ENCODE assay signal across 34 cellular contexts in the genomic region with DNA sequence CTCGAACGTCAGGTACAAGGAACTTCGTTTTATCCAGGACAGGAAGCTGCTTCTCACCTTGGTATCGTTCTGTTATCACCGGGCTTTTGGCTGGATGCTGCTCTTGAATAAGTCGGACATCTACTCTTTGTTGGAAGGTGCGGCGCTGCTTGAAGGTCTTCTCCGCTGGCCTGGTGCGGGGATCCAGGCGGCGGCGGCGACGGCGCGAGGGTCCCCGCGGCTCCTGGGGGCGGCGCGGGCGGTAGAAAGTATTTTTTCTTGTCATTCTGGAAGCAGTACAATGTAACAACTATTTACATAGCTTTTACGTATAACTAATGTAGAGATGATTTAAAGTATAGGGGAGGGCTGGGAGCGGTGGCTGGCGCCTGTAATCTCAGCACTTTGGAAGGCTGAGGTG. TPM values are rescaled to one million over a fixed set of nuclear protein-coding genes. Genes with fewer than 3 reads are reported as not detected.
DNase-seq lines count a peak whose midpoint lies in the region; ATAC-seq and TF ChIP-seq lines count a peak whose summit lies in the region.
"Had no signal": no experiment of that assay in that cellular context is flagged by ENCODE, and none has a peak within 500 bp of the region (broad histone marks: within the 10 kb centered on the region; RNA-seq: fewer than 3 reads in every experiment).

No MANE protein-coding gene starts in this region.

- H3K27me3 Mint-ChIP-seq in GM23338 (ENCODE audit: insufficient read depth, low read depth, poor library complexity) (peaks cover 9% of the 10 kb centered on the region), endodermal cell (ENCODE audit: insufficient read depth) (peaks cover 4% of the 10 kb centered on the region)
- H3K27me3 Mint-ChIP-seq: B cell; CD4-positive, alpha-beta T cell; CD8-positive, alpha-beta memory T cell had no signal

- DNase-seq in GM23338 (ENCODE audit: low spot score) (no peak), H7 (peak; percentile 17), endodermal cell (peak; percentile 36), mesenteric fat pad (ENCODE audit: low spot score) (peak; percentile 65), anterior cingulate cortex (lab: John Stamatoyannopoulos, UW) (no peak), amygdala (lab: John Stamatoyannopoulos, UW) (no peak), NCI-H1930 (lab: John Stamatoyannopoulos, UW) (no peak)
- DNase-seq: 8988T; ACHN; AML-193; BE2C; C1 segment of cervical spinal cord; Caco-2; Calu3; CD4-positive, alpha-beta memory T cell; CD4-positive, alpha-beta T cell; CD4-positive, CD25-positive, alpha-beta regulatory T cell; CD8-positive, alpha-beta memory T cell; CD8-positive, alpha-beta T cell; COR-L47; DMS 273 treated with DMSO at 0.1 percent for 48 hours; DMS153; DMS79; DMS79 treated with DMSO at 0.1 percent for 48 hours; DND-41; EL had no signal

- H3K9me3 Mint-ChIP-seq in GM23338, result peaks cover 14% of the 10 kb centered on the region
- H3K9me3 Mint-ChIP-seq in endodermal cell, result peaks cover 6% of the 10 kb centered on the region
- H3K9me3 Mint-ChIP-seq: CD14-positive monocyte; CD4-positive, alpha-beta T cell; CD4-positive, CD25-positive, alpha-beta regulatory T cell; CD8-positive, alpha-beta memory T cell; CD8-positive, alpha-beta T cell had no signal

- H3K27ac Mint-ChIP-seq in GM23338 (no peak overlapping the region), endodermal cell (no peak overlapping the region)
- H3K27ac Mint-ChIP-seq: B cell; CD14-positive monocyte; CD4-positive, alpha-beta memory T cell; CD4-positive, alpha-beta T cell; CD4-positive, CD25-positive, alpha-beta regulatory T cell; CD8-positive, alpha-beta T cell had no signal

- no peaks in the 10 kb centered on the region for H3F3A ChIP-seq in GM23338 (replicated peaks; ENCODE audit: low read depth)

- no peak overlapping the region for H3K27ac ChIP-seq in GM23338 (ENCODE audit: low read depth)
- no peak overlapping the region for H3K27ac ChIP-seq in endodermal cell (ENCODE audit: low read depth, low read length)
- H3K27ac ChIP-seq: 22Rv1; A549; BLaER1; BLaER1 treated with 17β-estradiol and CSF1 and Interleukin-3, amounts not matched to agents 10 nM and 100 nM; C4-2B had no signal

- H3K4me1 ChIP-seq in GM23338 (ENCODE audit: insufficient read depth) (peaks cover 12% of the 10 kb centered on the region), endodermal cell (ENCODE audit: control insufficient read depth, insufficient read depth, low read length) (no peaks in the 10 kb centered on the region)
- H3K4me1 ChIP-seq: BE2C, Caco-2 had no signal

- H3K36me3 Mint-ChIP-seq in GM23338 (ENCODE audit: low read depth) (peaks cover 7% of the 10 kb centered on the region; the same call in 2 of the 3 replicates), endodermal cell (ENCODE audit: low read depth) (no peaks in the 10 kb centered on the region)
- H3K36me3 Mint-ChIP-seq: CD14-positive monocyte; CD4-positive, alpha-beta memory T cell; CD4-positive, CD25-positive, alpha-beta regulatory T cell; CD8-positive, alpha-beta memory T cell; CD8-positive, alpha-beta T cell had no signal

- H3K79me2 ChIP-seq in GM23338 (replicated peaks; ENCODE audit: insufficient read depth), result no peaks in the 10 kb centered on the region

- TF ChIP-seq CTCF in GM23338 (conservative IDR thresholded peaks at IDR 0.05; ENCODE audit: low read depth in 2 of 2) (no peak), endodermal cell (conservative IDR thresholded peaks at IDR 0.05) (no peak)

- no peaks in the 10 kb centered on the region for H3K27me3 ChIP-seq in GM23338 (ENCODE audit: insufficient read depth)
- no peaks in the 10 kb centered on the region; the same call in 1 of the 2 replicates for H3K27me3 ChIP-seq in H7 (ENCODE audit: control insufficient read depth, insufficient read depth, low read length)
- no peaks in the 10 kb centered on the region for H3K27me3 ChIP-seq in endodermal cell (ENCODE audit: control insufficient read depth, insufficient read depth, low read length, poor library complexity, severe bottlenecking)
- H3K27me3 ChIP-seq: BE2C had no signal

- no peaks in the 10 kb centered on the region for H3K9me2 ChIP-seq in GM23338 (ENCODE audit: insufficient read depth)

- no peak for ATAC-seq in GM23338
- ATAC-seq in HG02798 (IDR thresholded peaks at IDR 0.05; ENCODE audit: poor library complexity, unreplicated experiment), result no peak
- ATAC-seq: A549; CD8-positive, alpha-beta T cell had no signal

- H3K4me2 ChIP-seq in GM23338, result no peak overlapping the region
- H3K4me2 ChIP-seq: A549; BLaER1; BLaER1 treated with 17β-estradiol and CSF1 and Interleukin-3, amounts not matched to agents 10 nM and 100 nM had no signal

- H3K36me3 ChIP-seq in GM23338 (ENCODE audit: insufficient read depth), result no peaks in the 10 kb centered on the region; the same call in 1 of the 2 replicates
- no peaks in the 10 kb centered on the region for H3K36me3 ChIP-seq in H7 (replicated peaks; ENCODE audit: control insufficient read depth, insufficient read depth, low read length)
- H3K36me3 ChIP-seq in endodermal cell (ENCODE audit: control insufficient read depth, insufficient read depth, low read length), result no peaks in the 10 kb centered on the region
- H3K36me3 ChIP-seq: BE2C; BLaER1; BLaER1 treated with 17β-estradiol and CSF1 and Interleukin-3, amounts not matched to agents 10 nM and 100 nM had no signal

- 95 to 96% methylated on average over 20 to 25 of the region's 26 CpGs for WGBS in endodermal cell (ENCODE audit: insufficient coverage in 1 of 2, insufficient read length in 1 of 2), 2 experiments

- H4K20me1 ChIP-seq in GM23338 (replicated peaks; ENCODE audit: insufficient read depth), result no peaks in the 10 kb centered on the region
- H4K20me1 ChIP-seq: BLaER1; BLaER1 treated with 17β-estradiol and CSF1 and Interleukin-3, amounts not matched to agents 10 nM and 100 nM had no signal

- H3K4me1 Mint-ChIP-seq in GM23338 (peaks cover 14% of the 10 kb centered on the region), endodermal cell (peaks cover 11% of the 10 kb centered on the region)

- H3K4me3 Mint-ChIP-seq in GM23338 (no peak overlapping the region), endodermal cell (no peak overlapping the region)
- H3K4me3 Mint-ChIP-seq: B cell; CD14-positive monocyte; CD4-positive, alpha-beta memory T cell; CD4-positive, alpha-beta T cell; CD8-positive, alpha-beta memory T cell; CD8-positive, alpha-beta T cell had no signal

- no peak overlapping the region for H3K9ac ChIP-seq in endodermal cell (ENCODE audit: extremely low read depth, low read length, poor library complexity, severe bottlenecking)
- H3K9ac ChIP-seq: BLaER1; BLaER1 treated with 17β-estradiol and CSF1 and Interleukin-3, amounts not matched to agents 10 nM and 100 nM had no signal

- H3K4me3 ChIP-seq in GM23338 (no peak overlapping the region), H7 (ENCODE audit: insufficient read depth, low read depth, low read length) (no peak overlapping the region), endodermal cell (ENCODE audit: low read length) (no peak overlapping the region)
- H3K4me3 ChIP-seq: A549; BLaER1; BLaER1 treated with 17β-estradiol and CSF1 and Interleukin-3, amounts not matched to agents 10 nM and 100 nM had no signal

- H3K9me3 ChIP-seq in endodermal cell (ENCODE audit: control insufficient read depth, low read length), result peaks cover 4% of the 10 kb centered on the region
- H3K9me3 ChIP-seq: A549, BE2C, BLaER1, Caco-2 had no signal

- H2AFZ ChIP-seq in GM23338, result 0 out of 2 replicates have a peak overlapping the region, but pooled peaks have one; percentile 38

TF ChIP-seq in GM23338, 12 proteins besides CTCF, POLR2A, EP300 and RAD21 (continues in another document):
- TF ChIP-seq EZH2phosphoT487 (IDR thresholded peaks at IDR 0.05; ENCODE audit: unreplicated experiment), result no peak
- TF ChIP-seq REST (IDR thresholded peaks at IDR 0.05; ENCODE audit: unreplicated experiment), result no peak
- no peak for TF ChIP-seq STAT1 (IDR thresholded peaks at IDR 0.05; ENCODE audit: unreplicated experiment)
- no peak for TF ChIP-seq NANOG (IDR thresholded peaks at IDR 0.05; ENCODE audit: borderline replicate concordance)
- no peak for TF ChIP-seq POLR2AphosphoS5 (IDR thresholded peaks at IDR 0.05; ENCODE audit: low read depth)

RNA-seq across cellular contexts. Expression of gene ACER2, which starts 52.3 kb away (rescaled TPM):
- total RNA-seq in GM23338 (2014; rRNA removed; shearing (Covaris generic)), result 11.6 and 14.6 TPM in 2 replicates
- 0.87 and 1.3 TPM in 2 replicates for polyA plus RNA-seq in GM23338 (2016; fragmentation: Nextera tagmentation; extraction: Ambion mirVana)
- total RNA-seq in H7 (2014; rRNA removed; shearing (Covaris generic)), result 2.0 and 3.1 TPM in 2 replicates
- 1 to 10 TPM; 2.3 to 2.4 TPM for total RNA-seq in endodermal cell
- 4.7 TPM for polyA plus RNA-seq in endodermal cell (2013, experiment 1 of 2)
- 4.7 TPM for polyA plus RNA-seq in endodermal cell (2013, experiment 2 of 2)
- 20.5 TPM for total RNA-seq in mesenteric fat pad

Comparison
In these comparisons a context has a peak if more than half of its experiments do, and no peak if none do; other contexts are left out.
1. DNase-seq: peak in H7 (single experiment), endodermal cell (single experiment) and mesenteric fat pad (single experiment); none in GM23338 (single experiment), anterior cingulate cortex (0 of 58), amygdala (0 of 56) and NCI-H1930 (0 of 2).